20 cellular contexts compared by ENCODE assay signal in genomic region chr2:10531874-10532273, GRCh38.
A peak's percentile ranks its signal among the peaks of the same experiment; 100 is the strongest.
DNase-seq lines count a peak whose midpoint lies in the region; ATAC-seq and TF ChIP-seq lines count a peak whose summit lies in the region.
"Had no signal": no experiment of that assay in that cellular context is flagged by ENCODE, and none has a peak within 500 bp of the region (broad histone marks: within the 10 kb centered on the region; RNA-seq: fewer than 3 reads in every experiment).

No MANE protein-coding gene starts in this region.

- no peaks in the 10 kb centered on the region for H3K36me3 Mint-ChIP-seq in activated T-cell treated with anti-CD3 and anti-CD28 coated beads, Interleukin-2, amount 50 U/mL, for 24 hours (ENCODE audit: low read depth)
- H3K36me3 Mint-ChIP-seq: CD4-positive, CD25-positive, alpha-beta regulatory T cell had no signal

- no peaks in the 10 kb centered on the region for H3K4me1 ChIP-seq in osteoblast (ENCODE audit: insufficient read depth, low read length)

- ATAC-seq in HG02840 (IDR thresholded peaks at IDR 0.05; ENCODE audit: low FRiP score, unreplicated experiment) (no peak), HG02798 (IDR thresholded peaks at IDR 0.05; ENCODE audit: poor library complexity, unreplicated experiment) (no peak)
- ATAC-seq: GM12878, Panc1, SK-N-SH treated with all-trans-retinoic acid at 6 μM for 48 hours had no signal

- H3K36me3 ChIP-seq in osteoblast (ENCODE audit: insufficient read depth, low read length) = no peaks in the 10 kb centered on the region

- no peak overlapping the region for H3K4me3 ChIP-seq in osteoblast (ENCODE audit: insufficient read depth, low read length)
- H3K4me3 ChIP-seq: GM12878 had no signal

- H3K27me3 ChIP-seq in osteoblast (ENCODE audit: insufficient read depth, low read length) = no peaks in the 10 kb centered on the region

- no peak overlapping the region for H3K27ac Mint-ChIP-seq in activated T-cell treated with anti-CD3 and anti-CD28 coated beads, Interleukin-2, amount 50 U/mL, for 24 hours
- H3K27ac Mint-ChIP-seq: B cell had no signal

- no peaks in the 10 kb centered on the region for H4K20me1 ChIP-seq in osteoblast (ENCODE audit: insufficient read depth, low read length)

- no peak overlapping the region for H2AFZ ChIP-seq in osteoblast (ENCODE audit: low read length)

- H3K9me3 Mint-ChIP-seq in activated T-cell treated with anti-CD3 and anti-CD28 coated beads, Interleukin-2, amount 50 U/mL, for 24 hours = no peaks in the 10 kb centered on the region
- H3K9me3 Mint-ChIP-seq: CD4-positive, CD25-positive, alpha-beta regulatory T cell had no signal

- TF ChIP-seq CTCF in osteoblast (IDR thresholded peaks at IDR 0.05; ENCODE audit: extremely low read depth, low read depth, low read length) = no peak

- peaks cover 4% of the 10 kb centered on the region for H3K4me1 Mint-ChIP-seq in activated T-cell treated with anti-CD3 and anti-CD28 coated beads, Interleukin-2, amount 50 U/mL, for 24 hours (ENCODE audit: low read depth)

- no peak overlapping the region for H3K4me2 ChIP-seq in osteoblast (ENCODE audit: insufficient read depth, low read length)

- no peak overlapping the region for H3K4me3 Mint-ChIP-seq in activated T-cell treated with anti-CD3 and anti-CD28 coated beads, Interleukin-2, amount 50 U/mL, for 24 hours
- H3K4me3 Mint-ChIP-seq: B cell; CD4-positive, CD25-positive, alpha-beta regulatory T cell had no signal

- H3K79me2 ChIP-seq in osteoblast (ENCODE audit: insufficient read depth, low read length) = no peaks in the 10 kb centered on the region

- DNase-seq in DMS 273 (lab: John Stamatoyannopoulos, UW; ENCODE audit: unreplicated experiment) (peak; percentile 29), DMS 273 treated with DMSO at 0.1 percent for 48 hours (lab: John Stamatoyannopoulos, UW) (no peak), activated T-cell treated with anti-CD3 and anti-CD28 coated beads for 4 hours (no peak), SHP77 treated with DMSO at 0.1 percent for 48 hours (lab: John Stamatoyannopoulos, UW) (peak; percentile 72), osteoblast (ENCODE audit: insufficient read length, low spot score, missing footprints) (peak; percentile 29)
- peak; percentile 13 for DNase-seq in activated T-cell treated with anti-CD3 and anti-CD28 coated beads, Interleukin-2, amount 50 U/mL, for 24 hours
- DNase-seq: CD4-positive, CD25-positive, alpha-beta regulatory T cell; DND-41; HCEC 1CT; KG1; NCI-H1436 treated with DMSO at 0.1 percent for 48 hours; NCI-H2081 treated with DMSO at 0.1 percent for 48 hours; Right ventricle myocardium superior had no signal

- H3K27ac ChIP-seq in osteoblast (ENCODE audit: low read depth, low read length) = no peak overlapping the region
- H3K27ac ChIP-seq: 22Rv1 had no signal

- H3K27me3 Mint-ChIP-seq in activated T-cell treated with anti-CD3 and anti-CD28 coated beads, Interleukin-2, amount 50 U/mL, for 24 hours = peaks cover 3% of the 10 kb centered on the region

- H3K9me3 ChIP-seq in osteoblast (ENCODE audit: low read depth, low read length) = no peaks in the 10 kb centered on the region

Comparison
In these comparisons a context has a peak if more than half of its experiments do, and no peak if none do; other contexts are left out.
1. DNase-seq: peak in DMS 273 (single experiment), activated T-cell treated with anti-CD3 and anti-CD28 coated beads, Interleukin-2, amount 50 U/mL, for 24 hours (single experiment), SHP77 treated with DMSO at 0.1 percent for 48 hours (single experiment) and osteoblast (single experiment); none in DMS 273 treated with DMSO at 0.1 percent for 48 hours (single experiment) and activated T-cell treated with anti-CD3 and anti-CD28 coated beads for 4 hours (single experiment).